In the genomic region with DNA sequence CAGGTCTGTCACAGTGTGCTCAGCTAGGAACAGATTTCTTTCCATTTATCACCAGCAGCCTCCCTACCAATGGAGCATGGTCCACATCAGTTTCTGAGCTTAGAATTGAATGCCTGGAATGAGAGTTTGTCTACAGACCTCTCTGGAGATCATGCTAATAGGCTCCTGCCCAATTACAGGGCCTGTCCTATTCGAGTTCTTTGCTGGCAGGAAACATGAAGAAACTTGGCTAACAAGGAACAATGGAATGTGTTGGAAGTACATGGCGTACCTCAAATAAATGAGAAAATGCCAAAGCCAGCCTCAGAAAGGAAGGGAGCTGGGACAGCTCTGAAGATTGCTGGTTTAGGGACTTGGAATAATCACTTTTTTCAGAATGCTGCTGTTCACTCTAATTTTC, we compare ENCODE assay signal across 19 cellular contexts.
A peak's percentile ranks its signal among the peaks of the same experiment; 100 is the strongest.
DNase-seq lines count a peak whose midpoint lies in the region; ATAC-seq, FAIRE-seq and TF ChIP-seq lines count a peak whose summit lies in the region.
"Had no signal": no experiment of that assay in that cellular context is flagged by ENCODE, and none has a peak within 500 bp of the region (broad histone marks: within the 10 kb centered on the region; RNA-seq: fewer than 3 reads in every experiment).

No MANE protein-coding gene starts in this region.

- H3K79me2 ChIP-seq in astrocyte (ENCODE audit: insufficient read depth, low read length) = no peaks in the 10 kb centered on the region

- no peaks in the 10 kb centered on the region for H4K20me1 ChIP-seq in astrocyte (ENCODE audit: insufficient read depth, low read length)

- H2AFZ ChIP-seq in astrocyte (ENCODE audit: low read depth, low read length) = no peak overlapping the region

- H3K27ac ChIP-seq in astrocyte (ENCODE audit: low read depth, low read length) (no peak overlapping the region), gastroesophageal sphincter (peak overlapping the region; percentile 77 to 98 (median 90)), testis (peak overlapping the region in 1 of 2 donors; percentile 47)

- no peaks in the 10 kb centered on the region for H3K36me3 Mint-ChIP-seq in astrocyte (ENCODE audit: low read depth, unreplicated experiment)
- no peaks in the 10 kb centered on the region for H3K36me3 Mint-ChIP-seq in HFFc6 (ENCODE audit: low read depth)
- H3K36me3 Mint-ChIP-seq: natural killer cell treated with Interleukin-12 subunit alpha and Interleukin-12 subunit beta and Interleukin-15 and Interleukin-18, amount 100 ng/mL, for 72 hours; stimulated activated naive B cell treated with anti-CD40 and anti-IgM and Interleukin-4, amounts not matched to agents 10 μg/mL and 1 μg/mL and 100 μg/mL, for 72 hours had no signal

- no peak for TF ChIP-seq CTCF in astrocyte (IDR thresholded peaks at IDR 0.05; ENCODE audit: insufficient read depth, low read depth, low read length)
- TF ChIP-seq CTCF in gastroesophageal sphincter (IDR thresholded peaks at IDR 0.05) = no peak
- TF ChIP-seq CTCF in testis (IDR thresholded peaks at IDR 0.05) = no peak
- no peak for TF ChIP-seq CTCF in HFFc6 (IDR thresholded peaks at IDR 0.05)

- TF ChIP-seq EP300 in gastroesophageal sphincter (IDR thresholded peaks at IDR 0.05) = no peak

- H3K4me3 ChIP-seq in astrocyte (ENCODE audit: insufficient read depth, low read depth, low read length) = no peak overlapping the region
- no peak overlapping the region for H3K4me3 ChIP-seq in gastroesophageal sphincter
- H3K4me3 ChIP-seq in testis = no peak overlapping the region
- H3K4me3 ChIP-seq: lung, MG63 had no signal

- H3K27me3 Mint-ChIP-seq in astrocyte (ENCODE audit: low read depth, unreplicated experiment) = no peaks in the 10 kb centered on the region
- H3K27me3 Mint-ChIP-seq in HFFc6 (ENCODE audit: insufficient read depth) = no peaks in the 10 kb centered on the region
- H3K27me3 Mint-ChIP-seq: natural killer cell treated with Interleukin-12 subunit alpha and Interleukin-12 subunit beta and Interleukin-15 and Interleukin-18, amount 100 ng/mL, for 72 hours; progenitor cell of endocrine pancreas; stimulated activated naive B cell treated with anti-CD40 and anti-IgM and Interleukin-4, amounts not matched to agents 10 μg/mL and 1 μg/mL and 100 μg/mL, for 72 hours had no signal

- WGBS in gastroesophageal sphincter (ENCODE audit: low coverage in 1 of 2), 2 donors = 14 to 35% methylated on average over 2 of the region's 2 CpGs
- whole genome bisulfite sequencing in testis, 2 donors = 20 to 39% methylated on average over 2 of the region's 2 CpGs

- intact Hi-C loops in testis (cut with DNase I; ENCODE audit: low total_unique reads) = no loop called here

- H3K4me3 Mint-ChIP-seq in astrocyte (ENCODE audit: unreplicated experiment) (no peak overlapping the region), HFFc6 (no peak overlapping the region)
- H3K4me3 Mint-ChIP-seq: natural killer cell treated with Interleukin-12 subunit alpha and Interleukin-12 subunit beta and Interleukin-15 and Interleukin-18, amount 100 ng/mL, for 72 hours; stimulated activated naive B cell treated with anti-CD40 and anti-IgM and Interleukin-4, amounts not matched to agents 10 μg/mL and 1 μg/mL and 100 μg/mL, for 72 hours had no signal

- H3K36me3 ChIP-seq in astrocyte (ENCODE audit: insufficient read depth, low read length) = no peaks in the 10 kb centered on the region
- no peaks in the 10 kb centered on the region for H3K36me3 ChIP-seq in gastroesophageal sphincter
- no peaks in the 10 kb centered on the region for H3K36me3 ChIP-seq in testis (ENCODE audit: low read depth, missing control alignments)
- H3K36me3 ChIP-seq: MG63 had no signal

- H3K9me3 Mint-ChIP-seq in astrocyte (ENCODE audit: unreplicated experiment) (no peaks in the 10 kb centered on the region), HFFc6 (no peaks in the 10 kb centered on the region)
- H3K9me3 Mint-ChIP-seq: natural killer cell treated with Interleukin-12 subunit alpha and Interleukin-12 subunit beta and Interleukin-15 and Interleukin-18, amount 100 ng/mL, for 72 hours; stimulated activated naive B cell treated with anti-CD40 and anti-IgM and Interleukin-4, amounts not matched to agents 10 μg/mL and 1 μg/mL and 100 μg/mL, for 72 hours had no signal

- ATAC-seq in gastroesophageal sphincter (peak; percentile 95), HG03159 (IDR thresholded peaks at IDR 0.05; ENCODE audit: unreplicated experiment) (no peak), GM19351 (IDR thresholded peaks at IDR 0.05; ENCODE audit: unreplicated experiment) (no peak)
- ATAC-seq: natural killer cell treated with Interleukin-12 subunit alpha and Interleukin-12 subunit beta and Interleukin-15 and Interleukin-18, amount 100 ng/mL, for 72 hours; stimulated activated naive B cell treated with anti-CD40 and anti-IgM and Interleukin-4, amounts not matched to agents 10 μg/mL and 1 μg/mL and 100 μg/mL, for 72 hours had no signal

- no peak overlapping the region for H3K4me2 ChIP-seq in astrocyte (ENCODE audit: low read length)

- TF ChIP-seq POLR2A in gastroesophageal sphincter (IDR thresholded peaks at IDR 0.05) (no peak), testis (IDR thresholded peaks at IDR 0.05) (no peak)

- peak; percentile 56 for FAIRE-seq in astrocyte (lab: Jason Lieb, UNC)
- FAIRE-seq: colon, endometrium, frontal cortex had no signal

- no peaks in the 10 kb centered on the region for H3K9me3 ChIP-seq in astrocyte (ENCODE audit: insufficient read depth, low read depth, low read length)
- H3K9me3 ChIP-seq in gastroesophageal sphincter = no peaks in the 10 kb centered on the region
- no peaks in the 10 kb centered on the region for H3K9me3 ChIP-seq in testis
- H3K9me3 ChIP-seq: MG63 had no signal

- H3K9ac ChIP-seq in astrocyte (ENCODE audit: low read length) = no peak overlapping the region

- H3K4me1 Mint-ChIP-seq in astrocyte (ENCODE audit: low read depth, unreplicated experiment) (no peaks in the 10 kb centered on the region), HFFc6 (ENCODE audit: low read depth) (no peaks in the 10 kb centered on the region)
- H3K4me1 Mint-ChIP-seq: stimulated activated naive B cell treated with anti-CD40 and anti-IgM and Interleukin-4, amounts not matched to agents 10 μg/mL and 1 μg/mL and 100 μg/mL, for 72 hours had no signal

- H3K4me1 ChIP-seq in astrocyte (ENCODE audit: insufficient read depth, low read length) (no peaks in the 10 kb centered on the region), gastroesophageal sphincter (peaks cover 4 to 46% (median 21%) of the 10 kb centered on the region in 3 donors), testis (no peaks in the 10 kb centered on the region)

- H3K27ac Mint-ChIP-seq in astrocyte (ENCODE audit: unreplicated experiment) (no peak overlapping the region), HFFc6 (no peak overlapping the region)
- H3K27ac Mint-ChIP-seq: natural killer cell treated with Interleukin-12 subunit alpha and Interleukin-12 subunit beta and Interleukin-15 and Interleukin-18, amount 100 ng/mL, for 72 hours; progenitor cell of endocrine pancreas; stimulated activated naive B cell treated with anti-CD40 and anti-IgM and Interleukin-4, amounts not matched to agents 10 μg/mL and 1 μg/mL and 100 μg/mL, for 72 hours had no signal

- H3K27me3 ChIP-seq in astrocyte (ENCODE audit: insufficient read depth, low read length) (no peaks in the 10 kb centered on the region), gastroesophageal sphincter (no peaks in the 10 kb centered on the region), testis (no peaks in the 10 kb centered on the region)
- H3K27me3 ChIP-seq: MG63 had no signal

- DNase-seq in astrocyte (ENCODE audit: low read depth) = peak; percentile 25
- peak; percentile 26 for DNase-seq in midbrain (lab: John Stamatoyannopoulos, UW)
- peak; percentile 46 for DNase-seq in testis
- DNase-seq in HFFc6 = no peak
- DNase-seq in NCI-H774 (lab: John Stamatoyannopoulos, UW) = no peak
- DNase-seq: GOT3; MG63; NCI-H1694; NCI-H345; stimulated activated naive B cell treated with anti-CD40 and anti-IgM and Interleukin-4, amounts not matched to agents 10 μg/mL and 1 μg/mL and 100 μg/mL, for 72 hours had no signal

Comparison
In these comparisons a context has a peak if more than half of its experiments do, and no peak if none do; other contexts are left out.
1. DNase-seq: peak in astrocyte (single experiment), midbrain (single experiment) and testis (single experiment); none in HFFc6 (single experiment) and NCI-H774 (single experiment).